12 cellular contexts compared by ENCODE assay signal in genomic region chr19:4715529-4716221, GRCh38. TPM values are rescaled to one million over a fixed set of nuclear protein-coding genes. Genes with fewer than 3 reads are reported as not detected.
A peak's percentile ranks its signal among the peaks of the same experiment; 100 is the strongest.
DNase-seq lines count a peak whose midpoint lies in the region; ATAC-seq and TF ChIP-seq lines count a peak whose summit lies in the region.
"Had no signal": no experiment of that assay in that cellular context is flagged by ENCODE, and none has a peak within 500 bp of the region (broad histone marks: within the 10 kb centered on the region; RNA-seq: fewer than 3 reads in every experiment).

No MANE protein-coding gene starts in this region.

- H3K36me3 ChIP-seq in PC-3 (ENCODE audit: low read depth, low read length) (peaks cover 54% of the 10 kb centered on the region), breast epithelium (no peaks in the 10 kb centered on the region), right lobe of liver (peaks cover 0 to 72% (median 28%) of the 10 kb centered on the region in 4 donors), thoracic aorta (peaks cover 50% of the 10 kb centered on the region)

- H3K27ac ChIP-seq in PC-3 (ENCODE audit: low read length), result peak overlapping the region; percentile 74
- H3K27ac ChIP-seq in breast epithelium, result peak overlapping the region; percentile 54 to 94
- H3K27ac ChIP-seq in right lobe of liver, result peak overlapping the region; percentile 68 to 99 (median 76)
- peak overlapping the region; percentile 59 to 66 for H3K27ac ChIP-seq in thoracic aorta

- DNase-seq in PC-3, result no peak
- peak in 1 of 2 donors; percentile 67 for DNase-seq in breast epithelium (ENCODE audit: low spot score in 2 of 2)
- peak; percentile 79 to 91 (median 88) for DNase-seq in right lobe of liver
- DNase-seq in thoracic aorta (ENCODE audit: low spot score), result no peak
- DNase-seq in T-helper 9 cell, result no peak
- DNase-seq in SW 1271 (lab: John Stamatoyannopoulos, UW), result no peak
- no peak for DNase-seq in hippocampal formation (lab: John Stamatoyannopoulos, UW)
- DNase-seq: C1 segment of cervical spinal cord; naive thymus-derived CD4-positive, alpha-beta T cell; NCI-H146; NCI-H345 had no signal

- no peaks in the 10 kb centered on the region for H4K20me1 ChIP-seq in PC-3 (ENCODE audit: low read length)

- WGBS in right lobe of liver (ENCODE audit: insufficient coverage, low coverage, low lambda C conversion rate, missing lambda C conversion rate), result 46% methylated on average over 17 of the region's 28 CpGs

- H2AFZ ChIP-seq in PC-3 (ENCODE audit: low read length), result no peak overlapping the region

- H3K4me3 ChIP-seq in PC-3 (ENCODE audit: low read length) (no peak overlapping the region), breast epithelium (no peak overlapping the region), right lobe of liver (peak overlapping the region in 2 of 3 donors; percentile 22 to 29), thoracic aorta (no peak overlapping the region)
- H3K4me3 ChIP-seq: coronary artery had no signal

- peaks cover 65% of the 10 kb centered on the region for H3K79me2 ChIP-seq in PC-3 (ENCODE audit: low read length)

- no peak for TF ChIP-seq POLR2A in breast epithelium (IDR thresholded peaks at IDR 0.05)
- peak; percentile 10 for TF ChIP-seq POLR2A in right lobe of liver (IDR thresholded peaks at IDR 0.05)

- H3K4me1 ChIP-seq in PC-3 (ENCODE audit: insufficient read depth, low read length) (peaks cover 56% of the 10 kb centered on the region), breast epithelium (peaks cover 9 to 23% of the 10 kb centered on the region in 2 donors), right lobe of liver (peaks cover 0 to 99% (median 45%) of the 10 kb centered on the region in 4 donors), thoracic aorta (ENCODE audit: control insufficient read depth in 1 of 2, low read depth in 2 of 2) (peaks cover 7 to 37% of the 10 kb centered on the region in 2 donors)

- POLR2A ChIA-PET in PC-3 (lab: Charles Lee; ENCODE audit: unreplicated experiment), result interaction anchor here (0.7 kb wide), 1 partner anchor 37 kb away, joined by 3 read pairs; no protein-coding TSS in a partner anchor

- TF ChIP-seq CTCF in PC-3 (conservative IDR thresholded peaks at IDR 0.05; ENCODE audit: low read depth, low read length) (no peak), breast epithelium (IDR thresholded peaks at IDR 0.05) (no peak), right lobe of liver (IDR thresholded peaks at IDR 0.05) (no peak), thoracic aorta (IDR thresholded peaks at IDR 0.05) (no peak)

- H3K4me2 ChIP-seq in PC-3 (ENCODE audit: low read length), result peak overlapping the region; percentile 30

- no peaks in the 10 kb centered on the region for H3K9me3 ChIP-seq in PC-3 (ENCODE audit: low read length)
- no peaks in the 10 kb centered on the region for H3K9me3 ChIP-seq in breast epithelium
- H3K9me3 ChIP-seq in right lobe of liver, result no peaks in the 10 kb centered on the region
- H3K9me3 ChIP-seq in thoracic aorta, result no peaks in the 10 kb centered on the region

- CTCF ChIA-PET in PC-3 (lab: Charles Lee), result interaction anchor here (2.8 kb wide), 1 partner anchor 75 kb away, joined by 11 read pairs; the partner anchor contains the start of gene FEM1A

- no peaks in the 10 kb centered on the region for H3F3A ChIP-seq in PC-3 (ENCODE audit: low read length, unreplicated experiment)

- H3K27me3 ChIP-seq in PC-3 (ENCODE audit: low read length), result no peaks in the 10 kb centered on the region
- H3K27me3 ChIP-seq in breast epithelium, result no peaks in the 10 kb centered on the region
- H3K27me3 ChIP-seq in right lobe of liver, result no peaks in the 10 kb centered on the region
- no peaks in the 10 kb centered on the region for H3K27me3 ChIP-seq in thoracic aorta (replicated peaks; ENCODE audit: insufficient read depth)

- intact Hi-C loops in PC-3 (cut with micrococcal nuclease) (no loop called here), breast epithelium (cut with DNase I; ENCODE audit: low total_unique reads) (loop anchor here (1.0 kb wide), 1 partner anchor 34 kb away; no protein-coding TSS in a partner anchor), right lobe of liver (cut with DNase I) (no loop called here)

- BruUV-seq in PC-3 (replicated peaks; lab: Mats Ljungman, UMichigan), result no TSS peak

- peak overlapping the region; percentile 32 for H3K9ac ChIP-seq in PC-3 (ENCODE audit: low read length)

- ATAC-seq in PC-3 (no peak; the same call in 1 of the 2 replicates), right lobe of liver (peak; percentile 57 to 80 (median 71)), thoracic aorta (ENCODE audit: insufficient number of reproducible peaks, low FRiP score, low read depth) (no peak)
- ATAC-seq: naive thymus-derived CD4-positive, alpha-beta T cell had no signal

- H3K9me2 ChIP-seq in PC-3 (replicated peaks; ENCODE audit: low read length), result no peaks in the 10 kb centered on the region

RNA-seq across cellular contexts. Expression of gene DPP9, which starts 8.0 kb away (rescaled TPM):
- total RNA-seq in PC-3 (2014; rRNA removed) (129 and 215 TPM in 2 replicates), breast epithelium (10 to 100 TPM; 33.6 to 74.1 (median 49.6) TPM), right lobe of liver (100 to 1,000 TPM in 1 of 6 experiments, 10 to 100 TPM in 5; 47.3 to 118 (median 54.5) TPM), thoracic aorta (10 to 100 TPM; 67.9 to 73.8 TPM)

RNA-seq across cellular contexts. Expression of gene MYDGF, which starts 45.5 kb away (rescaled TPM):
- total RNA-seq in PC-3 (2014; rRNA removed) (426 and 474 TPM in 2 replicates), breast epithelium (10 to 100 TPM; 36.3 to 55.1 (median 42.1) TPM), right lobe of liver (10 to 100 TPM; 58.2 to 98.7 (median 72.2) TPM), thoracic aorta (10 to 100 TPM; 59.3 to 72.9 TPM)

Comparison
In these comparisons a context has a peak if more than half of its experiments do, and no peak if none do; other contexts are left out.
1. ATAC-seq: peak in right lobe of liver (4 of 4); none in PC-3 (single experiment) and thoracic aorta (single experiment).
2. DNase-seq: peak in right lobe of liver (3 of 3); none in PC-3 (single experiment), thoracic aorta (single experiment), T-helper 9 cell (single experiment), SW 1271 (0 of 2) and hippocampal formation (0 of 2).
3. H3K4me3 ChIP-seq: peak in right lobe of liver (2 of 3); none in PC-3 (single experiment), breast epithelium (0 of 3) and thoracic aorta (single experiment).
4. Peak in every context shown above with its lines, with median percentiles within 50 percentile points of each other: H3K27ac ChIP-seq.